In genomic region chr6:109449064-109449788, GRCh38 we compare ENCODE assay signal across 21 cellular contexts. TPM values are rescaled to one million over a fixed set of nuclear protein-coding genes. Genes with fewer than 3 reads are reported as not detected.
A peak's percentile ranks its signal among the peaks of the same experiment; 100 is the strongest.
DNase-seq lines count a peak whose midpoint lies in the region; ATAC-seq lines count a peak whose summit lies in the region.
"Had no signal": no experiment of that assay in that cellular context is flagged by ENCODE, and none has a peak within 500 bp of the region (broad histone marks: within the 10 kb centered on the region; RNA-seq: fewer than 3 reads in every experiment).

No MANE protein-coding gene starts in this region.

- H3K4me1 Mint-ChIP-seq in T-helper 1 cell treated with Interleukin-12 subunit alpha and Interleukin-12 subunit beta and Interleukin-4 antibody, amounts not matched to agents 30 μg/mL and 1 μg/mL, for 36 hours (ENCODE audit: low read depth): peaks cover 38% of the 10 kb centered on the region
- H3K4me1 Mint-ChIP-seq in activated naive CD8-positive, alpha-beta T cell treated with anti-CD3 and anti-CD28 coated beads for 36 hours: peaks cover 23% of the 10 kb centered on the region
- peaks cover 33 to 66% (median 64%) of the 10 kb centered on the region in 4 donors for H3K4me1 Mint-ChIP-seq in naive thymus-derived CD8-positive, alpha-beta T cell

- H3K36me3 Mint-ChIP-seq in T-helper 1 cell treated with Interleukin-12 subunit alpha and Interleukin-12 subunit beta and Interleukin-4 antibody, amounts not matched to agents 30 μg/mL and 1 μg/mL, for 36 hours (ENCODE audit: low read depth): peaks cover 40% of the 10 kb centered on the region
- peaks cover 15% of the 10 kb centered on the region for H3K36me3 Mint-ChIP-seq in activated naive CD8-positive, alpha-beta T cell treated with anti-CD3 and anti-CD28 coated beads for 36 hours
- H3K36me3 Mint-ChIP-seq in naive thymus-derived CD8-positive, alpha-beta T cell: peaks cover 0 to 23% (median 1%) of the 10 kb centered on the region in 3 donors

- DNase-seq in T-helper 1 cell: no peak
- DNase-seq in H7: peak; percentile 46
- DNase-seq in activated naive CD8-positive, alpha-beta T cell treated with anti-CD3 and anti-CD28 coated beads for 36 hours: no peak
- DNase-seq in naive thymus-derived CD8-positive, alpha-beta T cell: no peak
- no peak for DNase-seq in AML-193 (lab: John Stamatoyannopoulos, UW)
- DNase-seq in NCI-H2171 treated with DMSO at 0.1 percent for 48 hours (lab: John Stamatoyannopoulos, UW): no peak
- DNase-seq in caudate nucleus (lab: John Stamatoyannopoulos, UW): no peak
- DNase-seq: activated naive CD4-positive, alpha-beta T cell treated with anti-CD3 and anti-CD28 coated beads, Interleukin-2, amount 50 U/mL, for 16 hours; C1 segment of cervical spinal cord; DMS79 treated with DMSO at 0.1 percent for 48 hours; erythroblast; left ventricle myocardium inferior; NCI-H1417 treated with DMSO at 0.1 percent for 48 hours; NCI-H226; upper lobe of right lung had no signal

- H3K27ac ChIP-seq in caudate nucleus (ENCODE audit: low read depth, low read length): no peak overlapping the region
- H3K27ac ChIP-seq: 22Rv1, left ventricle myocardium inferior, upper lobe of right lung had no signal

- no peaks in the 10 kb centered on the region for H3K27me3 ChIP-seq in H7 (ENCODE audit: control insufficient read depth, insufficient read depth, low read length)
- H3K27me3 ChIP-seq: Peyer's patch, upper lobe of right lung had no signal

- no peaks in the 10 kb centered on the region for H3K9me3 Mint-ChIP-seq in T-helper 1 cell treated with Interleukin-12 subunit alpha and Interleukin-12 subunit beta and Interleukin-4 antibody, amounts not matched to agents 30 μg/mL and 1 μg/mL, for 36 hours
- no peaks in the 10 kb centered on the region for H3K9me3 Mint-ChIP-seq in activated naive CD8-positive, alpha-beta T cell treated with anti-CD3 and anti-CD28 coated beads for 36 hours
- no peaks in the 10 kb centered on the region for H3K9me3 Mint-ChIP-seq in naive thymus-derived CD8-positive, alpha-beta T cell
- H3K9me3 Mint-ChIP-seq: brain; dendritic cell treated with granulocyte-macrophage colony-stimulating factor and Interleukin-4, amounts not matched to agents 40 ng/mL and 50 ng/mL, for 4 days had no signal

- H3K27me3 Mint-ChIP-seq in T-helper 1 cell treated with Interleukin-12 subunit alpha and Interleukin-12 subunit beta and Interleukin-4 antibody, amounts not matched to agents 30 μg/mL and 1 μg/mL, for 36 hours (ENCODE audit: low read depth): no peaks in the 10 kb centered on the region
- no peaks in the 10 kb centered on the region for H3K27me3 Mint-ChIP-seq in activated naive CD8-positive, alpha-beta T cell treated with anti-CD3 and anti-CD28 coated beads for 36 hours
- H3K27me3 Mint-ChIP-seq in naive thymus-derived CD8-positive, alpha-beta T cell: no peaks in the 10 kb centered on the region
- H3K27me3 Mint-ChIP-seq: dendritic cell treated with granulocyte-macrophage colony-stimulating factor and Interleukin-4, amounts not matched to agents 40 ng/mL and 50 ng/mL, for 4 days; progenitor cell of endocrine pancreas had no signal

- peak in 1 of 2 donors; percentile 1 for ATAC-seq in naive thymus-derived CD8-positive, alpha-beta T cell
- ATAC-seq: upper lobe of right lung had no signal

- H3K36me3 ChIP-seq in H7 (replicated peaks; ENCODE audit: control insufficient read depth, insufficient read depth, low read length): peaks cover 32% of the 10 kb centered on the region

- H3K4me3 ChIP-seq in H7 (ENCODE audit: insufficient read depth, low read depth, low read length): no peak overlapping the region
- H3K4me3 ChIP-seq: left ventricle myocardium inferior, Peyer's patch, upper lobe of right lung had no signal

- POLR2A ChIA-PET in naive thymus-derived CD8-positive, alpha-beta T cell (lab: Charles Lee): interaction anchor here (1.5 to 8.6 kb wide), 4 partner anchors 7 to 67 kb away, joined by 6 to 131 read pairs (median 11); partner anchors contain the start of genes CD164, PPIL6 and SMPD2

- H3K27ac Mint-ChIP-seq in T-helper 1 cell treated with Interleukin-12 subunit alpha and Interleukin-12 subunit beta and Interleukin-4 antibody, amounts not matched to agents 30 μg/mL and 1 μg/mL, for 36 hours: peak overlapping the region; percentile 85
- H3K27ac Mint-ChIP-seq in activated naive CD8-positive, alpha-beta T cell treated with anti-CD3 and anti-CD28 coated beads for 36 hours: peak overlapping the region; percentile 3
- H3K27ac Mint-ChIP-seq in naive thymus-derived CD8-positive, alpha-beta T cell: peak overlapping the region; percentile 71 to 92 (median 86)
- H3K27ac Mint-ChIP-seq: progenitor cell of endocrine pancreas had no signal

- H3K4me3 Mint-ChIP-seq in T-helper 1 cell treated with Interleukin-12 subunit alpha and Interleukin-12 subunit beta and Interleukin-4 antibody, amounts not matched to agents 30 μg/mL and 1 μg/mL, for 36 hours: peak overlapping the region; percentile 40
- H3K4me3 Mint-ChIP-seq in activated naive CD8-positive, alpha-beta T cell treated with anti-CD3 and anti-CD28 coated beads for 36 hours: no peak overlapping the region
- peak overlapping the region in 9 of 10 donors; percentile 31 to 83 (median 63) for H3K4me3 Mint-ChIP-seq in naive thymus-derived CD8-positive, alpha-beta T cell
- H3K4me3 Mint-ChIP-seq: brain; dendritic cell treated with granulocyte-macrophage colony-stimulating factor and Interleukin-4, amounts not matched to agents 40 ng/mL and 50 ng/mL, for 4 days had no signal

RNA-seq across cellular contexts. Expression of gene MICAL1, which starts 6.3 kb away (rescaled TPM):
- total RNA-seq in H7 (2014; rRNA removed; shearing (Covaris generic)): 45.1 and 56.9 TPM in 2 replicates
- total RNA-seq in activated naive CD8-positive, alpha-beta T cell treated with anti-CD3 and anti-CD28 coated beads for 36 hours: 10 to 100 TPM; 21.2 to 23.5 TPM
- 10 to 100 TPM; 56.5 to 60.1 TPM for total RNA-seq in naive thymus-derived CD8-positive, alpha-beta T cell
- polyA plus RNA-seq in naive thymus-derived CD8-positive, alpha-beta T cell: 10 to 100 TPM in 2 of 3 donors, 1 to 10 TPM in 1; 8.9 to 13.8 (median 13.2) TPM

RNA-seq across cellular contexts. Expression of gene SMPD2, which starts 8.7 kb away (rescaled TPM):
- 11.3 and 13.2 TPM in 2 replicates for total RNA-seq in H7 (2014; rRNA removed; shearing (Covaris generic))
- 1 to 10 TPM; 7.0 to 7.9 TPM for total RNA-seq in activated naive CD8-positive, alpha-beta T cell treated with anti-CD3 and anti-CD28 coated beads for 36 hours
- 10 to 100 TPM; 15.1 to 16.3 TPM for total RNA-seq in naive thymus-derived CD8-positive, alpha-beta T cell
- polyA plus RNA-seq in naive thymus-derived CD8-positive, alpha-beta T cell: 1 to 10 TPM; 5.8 to 8.2 (median 6.7) TPM

RNA-seq across cellular contexts. Expression of gene PPIL6, which starts 8.8 kb away (rescaled TPM):
- total RNA-seq in H7 (2014; rRNA removed; shearing (Covaris generic)): 0.35 TPM in 1 of 2 replicates, not detected in the other
- total RNA-seq in activated naive CD8-positive, alpha-beta T cell treated with anti-CD3 and anti-CD28 coated beads for 36 hours: under 1 TPM; 0.60 to 0.64 TPM
- total RNA-seq in naive thymus-derived CD8-positive, alpha-beta T cell: 1 to 10 TPM in 1 of 2 experiments, under 1 TPM in 1; 0.66 to 1.3 TPM
- polyA plus RNA-seq in naive thymus-derived CD8-positive, alpha-beta T cell: 1 to 10 TPM in 1 of 3 donors, under 1 TPM in 2; 0.25 to 1.7 (median 0.63) TPM

RNA-seq across cellular contexts. Expression of gene ZBTB24, which starts 33.8 kb away (rescaled TPM):
- 17.8 and 18.1 TPM in 2 replicates for total RNA-seq in H7 (2014; rRNA removed; shearing (Covaris generic))
- 10 to 100 TPM; 16.1 to 16.5 TPM for total RNA-seq in activated naive CD8-positive, alpha-beta T cell treated with anti-CD3 and anti-CD28 coated beads for 36 hours
- total RNA-seq in naive thymus-derived CD8-positive, alpha-beta T cell: 10 to 100 TPM; 21.1 to 24.7 TPM
- polyA plus RNA-seq in naive thymus-derived CD8-positive, alpha-beta T cell: 1 to 10 TPM; 6.6 to 8.8 (median 8.2) TPM

Comparison
In these comparisons a context has a peak if more than half of its experiments do, and no peak if none do; other contexts are left out.
1. H3K27ac Mint-ChIP-seq: peak in every context shown above with its lines; median percentile 86 in naive thymus-derived CD8-positive, alpha-beta T cell; 85 in T-helper 1 cell treated with Interleukin-12 subunit alpha and Interleukin-12 subunit beta and Interleukin-4 antibody, amounts not matched to agents 30 μg/mL and 1 μg/mL, for 36 hours; 3 in activated naive CD8-positive, alpha-beta T cell treated with anti-CD3 and anti-CD28 coated beads for 36 hours.